Comparison of ENCODE assay signal across 18 cellular contexts in genomic region chr13:51687928-51688714, GRCh38.
DNase-seq lines count a peak whose midpoint lies in the region; ATAC-seq and FAIRE-seq lines count a peak whose summit lies in the region.
"Had no signal": no experiment of that assay in that cellular context is flagged by ENCODE, and none has a peak within 500 bp of the region (broad histone marks: within the 10 kb centered on the region; RNA-seq: fewer than 3 reads in every experiment).

No MANE protein-coding gene starts in this region.

- H3K27ac Mint-ChIP-seq in T-helper 17 cell = peak overlapping the region; percentile 72
- H3K27ac Mint-ChIP-seq in activated CD4-positive, alpha-beta memory T cell treated with anti-CD3 and anti-CD28 coated beads for 36 hours = no peak overlapping the region
- H3K27ac Mint-ChIP-seq: HFFc6 had no signal

- CTCF ChIA-PET in activated CD4-positive, alpha-beta memory T cell treated with anti-CD3 and anti-CD28 coated beads for 36 hours (lab: Charles Lee) = interaction anchor here (0.7 kb wide), 1 partner anchor 109 kb away, joined by 3 read pairs; no protein-coding TSS in a partner anchor

- POLR2A ChIA-PET in activated CD4-positive, alpha-beta memory T cell treated with anti-CD3 and anti-CD28 coated beads for 36 hours (lab: Charles Lee) = no interaction called here

- H3K9me3 Mint-ChIP-seq in activated CD4-positive, alpha-beta memory T cell treated with anti-CD3 and anti-CD28 coated beads for 36 hours = no peaks in the 10 kb centered on the region
- H3K9me3 Mint-ChIP-seq: HFFc6 had no signal

- FAIRE-seq in RCC 7860 (lab: Jason Lieb, UNC) = no peak

- peak; percentile 43 for DNase-seq in Ammon's horn (ENCODE audit: low spot score)
- peak; percentile 22 for DNase-seq in G401 (ENCODE audit: low spot score)
- no peak for DNase-seq in T-helper 17 cell
- peak; percentile 40 for DNase-seq in medulla oblongata (ENCODE audit: extremely low spot score)
- DNase-seq in activated CD4-positive, alpha-beta memory T cell treated with anti-CD3 and anti-CD28 coated beads for 36 hours = no peak
- DNase-seq in RCC 7860 (ENCODE audit: low spot score) = no peak
- DNase-seq in NCI-H2171 (lab: John Stamatoyannopoulos, UW) = no peak
- no peak for DNase-seq in NCI-H2196 treated with DMSO at 0.1 percent for 48 hours (lab: John Stamatoyannopoulos, UW; ENCODE audit: unreplicated experiment)
- DNase-seq: activated effector memory CD4-positive, alpha-beta T cell treated with anti-CD3 and anti-CD28 coated beads, Interleukin-2, amount 50 U/mL, for 16 hours; aorta; cortex of kidney; esophagus squamous epithelium; HFFc6; NCI-H1105; NCI-H226; SW 1271 had no signal

- no peaks in the 10 kb centered on the region for H3K27me3 Mint-ChIP-seq in T-helper 17 cell
- H3K27me3 Mint-ChIP-seq in activated CD4-positive, alpha-beta memory T cell treated with anti-CD3 and anti-CD28 coated beads for 36 hours = no peaks in the 10 kb centered on the region

- H3K9me3 ChIP-seq in T-helper 17 cell (ENCODE audit: control insufficient read depth, low read length, poor library complexity, severe bottlenecking) = no peaks in the 10 kb centered on the region
- H3K9me3 ChIP-seq: esophagus squamous epithelium, heart right ventricle, prostate gland had no signal

- H3K36me3 Mint-ChIP-seq in T-helper 17 cell (ENCODE audit: low read depth) = peaks cover 2% of the 10 kb centered on the region
- peaks cover 5% of the 10 kb centered on the region for H3K36me3 Mint-ChIP-seq in activated CD4-positive, alpha-beta memory T cell treated with anti-CD3 and anti-CD28 coated beads for 36 hours

- H3K4me1 Mint-ChIP-seq in T-helper 17 cell = peaks cover 22% of the 10 kb centered on the region
- H3K4me1 Mint-ChIP-seq in activated CD4-positive, alpha-beta memory T cell treated with anti-CD3 and anti-CD28 coated beads for 36 hours (ENCODE audit: low read depth) = peaks cover 22% of the 10 kb centered on the region

- intact Hi-C loops in activated CD4-positive, alpha-beta memory T cell treated with anti-CD3 and anti-CD28 coated beads for 36 hours (cut with micrococcal nuclease) = no loop called here

- no peak for ATAC-seq in T-helper 17 cell

- in situ Hi-C loops in G401 (cut with HindIII; ENCODE audit: low sequenced_read_pairs) = no loop called here

- H3K4me3 Mint-ChIP-seq in T-helper 17 cell = no peak overlapping the region
- no peak overlapping the region for H3K4me3 Mint-ChIP-seq in activated CD4-positive, alpha-beta memory T cell treated with anti-CD3 and anti-CD28 coated beads for 36 hours
- H3K4me3 Mint-ChIP-seq: HFFc6 had no signal

Comparison
In these comparisons a context has a peak if more than half of its experiments do, and no peak if none do; other contexts are left out.
1. DNase-seq: peak in Ammon's horn (single experiment), G401 (single experiment) and medulla oblongata (single experiment); none in T-helper 17 cell (0 of 3), activated CD4-positive, alpha-beta memory T cell treated with anti-CD3 and anti-CD28 coated beads for 36 hours (single experiment), RCC 7860 (single experiment), NCI-H2171 (single experiment) and NCI-H2196 treated with DMSO at 0.1 percent for 48 hours (single experiment).